ENCODE assay signal across 24 cellular contexts in genomic region chr2:103002954-103003353, GRCh38.
"Had no signal": no experiment of that assay in that cellular context is flagged by ENCODE, and none has a peak within 500 bp of the region (broad histone marks: within the 10 kb centered on the region; RNA-seq: fewer than 3 reads in every experiment).

No MANE protein-coding gene starts in this region.

- H3K36me3 Mint-ChIP-seq: activated naive CD8-positive, alpha-beta T cell treated with anti-CD3 and anti-CD28 coated beads, Interleukin-2, amount 10 ng/mL, durations not matched to agents 7 days and 5 days; WTC11 had no signal

- DNase-seq: activated CD4-positive, alpha-beta T cell treated with anti-CD3 and anti-CD28 coated beads for 48 hours; activated CD4-positive, alpha-beta T cell treated with anti-CD3 and anti-CD28 coated beads, Interleukin-2, amount 50 U/mL, for 4 hours; activated CD4-positive, CD25-positive, alpha-beta regulatory T cell treated with anti-CD3 and anti-CD28 coated beads, Interleukin-2, amount 50 U/mL, for 72 hours; activated CD8-positive, alpha-beta memory T cell treated with anti-CD3 and anti-CD28 coated beads, Interleukin-2, amount 50 U/mL, for 48 hours; activated CD8-positive, alpha-beta T cell treated with anti-CD3 and anti-CD28 coated beads, Interleukin-2, amount 10 ng/mL, durations not matched to agents 7 days and 5 days; activated naive CD4-positive, alpha-beta T cell treated with anti-CD3 and anti-CD28 coated beads, Interleukin-2, amount 50 U/mL, for 16 hours; activated naive CD8-positive, alpha-beta T cell treated with anti-CD3 and anti-CD28 coated beads, Interleukin-2, amount 10 ng/mL, durations not matched to agents 7 days and 5 days; activated T-cell treated with anti-CD3 and anti-CD28 coated beads, Interleukin-2, amount 50 U/mL, for 1 hour; adrenal gland; caudate nucleus; colonic mucosa; NCI-H1048; NCI-H146; NCI-H187 treated with DMSO at 0.1 percent for 48 hours; NCI-H2081 treated with DMSO at 0.1 percent for 48 hours; NCI-H446; NCI-H524 treated with DMSO at 0.1 percent for 48 hours; NCI-H82; SHP77; SW 1271 had no signal

- H3K4me1 ChIP-seq: adrenal gland, colonic mucosa, SJSA1 had no signal

- H3K4me1 Mint-ChIP-seq: activated naive CD8-positive, alpha-beta T cell treated with anti-CD3 and anti-CD28 coated beads, Interleukin-2, amount 10 ng/mL, durations not matched to agents 7 days and 5 days had no signal

- H3K9me3 ChIP-seq: adrenal gland, colonic mucosa, SJSA1 had no signal

- FAIRE-seq: RCC 7860 had no signal

- ATAC-seq: activated CD8-positive, alpha-beta T cell treated with anti-CD3 and anti-CD28 coated beads, Interleukin-2, amount 10 ng/mL, durations not matched to agents 7 days and 5 days; SK-N-SH treated with all-trans-retinoic acid at 6 μM for 48 hours; WTC11 had no signal

- H3K9me3 Mint-ChIP-seq: activated naive CD8-positive, alpha-beta T cell treated with anti-CD3 and anti-CD28 coated beads, Interleukin-2, amount 10 ng/mL, durations not matched to agents 7 days and 5 days had no signal

- H3K4me3 Mint-ChIP-seq: activated CD8-positive, alpha-beta T cell treated with anti-CD3 and anti-CD28 coated beads, Interleukin-2, amount 10 ng/mL, durations not matched to agents 7 days and 5 days; activated naive CD8-positive, alpha-beta T cell treated with anti-CD3 and anti-CD28 coated beads, Interleukin-2, amount 10 ng/mL, durations not matched to agents 7 days and 5 days; WTC11 had no signal

- H3K36me3 ChIP-seq: adrenal gland, colonic mucosa, SJSA1 had no signal

- H3K27ac Mint-ChIP-seq: activated CD8-positive, alpha-beta T cell treated with anti-CD3 and anti-CD28 coated beads, Interleukin-2, amount 10 ng/mL, durations not matched to agents 7 days and 5 days; activated naive CD8-positive, alpha-beta T cell treated with anti-CD3 and anti-CD28 coated beads, Interleukin-2, amount 10 ng/mL, durations not matched to agents 7 days and 5 days; WTC11 had no signal

- H3K27ac ChIP-seq: adrenal gland, colonic mucosa, SJSA1 had no signal

- H3K4me3 ChIP-seq: adrenal gland, colonic mucosa, SJSA1 had no signal

- H3K27me3 ChIP-seq: adrenal gland, colonic mucosa, SJSA1 had no signal
